20 cellular contexts compared by ENCODE assay signal in the genomic region with DNA sequence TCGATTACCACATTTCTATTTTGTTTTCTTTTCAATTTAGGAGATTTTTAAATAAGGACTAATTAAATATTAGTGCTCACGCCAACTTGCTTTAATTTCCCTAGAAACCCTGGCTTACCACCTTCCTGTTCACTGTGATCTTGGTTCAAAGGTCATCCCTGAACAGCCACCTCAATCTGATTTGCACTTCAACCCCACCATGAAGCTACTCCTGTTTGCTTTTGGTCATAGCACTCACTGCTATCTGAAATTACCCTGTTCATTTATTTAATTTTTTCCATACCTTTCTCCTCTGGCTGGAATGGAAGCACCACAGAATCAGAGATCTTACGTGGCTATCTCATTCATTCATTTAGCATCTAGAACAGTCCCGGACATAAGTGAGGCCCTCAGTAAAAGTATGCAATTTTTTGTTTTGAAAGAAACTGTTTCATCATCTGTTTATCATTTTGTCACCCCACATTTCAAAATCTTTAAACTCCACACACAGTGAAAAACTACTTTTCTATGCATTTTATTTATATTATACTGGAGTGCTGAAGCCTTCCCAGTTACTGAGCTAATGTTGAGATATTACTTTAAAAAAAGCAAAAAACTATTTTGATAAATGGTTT. TPM values are rescaled to one million over a fixed set of nuclear protein-coding genes. Genes with fewer than 3 reads are reported as not detected.
"Had no signal": no experiment of that assay in that cellular context is flagged by ENCODE, and none has a peak within 500 bp of the region (broad histone marks: within the 10 kb centered on the region; RNA-seq: fewer than 3 reads in every experiment).

No MANE protein-coding gene starts in this region.

- H2AFZ ChIP-seq: parathyroid adenoma had no signal

- H3K27me3 ChIP-seq: gastrocnemius medialis, neutrophil, sigmoid colon, spleen, testis, tibial artery had no signal

- H3K27ac ChIP-seq: coronary artery, gastrocnemius medialis, left ventricle myocardium inferior, lower lobe of right lung, neutrophil, parathyroid adenoma, sigmoid colon, spleen, testis, tibial artery had no signal

- H3K4me3 ChIP-seq: coronary artery, gastrocnemius medialis, left ventricle myocardium inferior, lower lobe of right lung, sigmoid colon, spleen, testis, tibial artery had no signal

- H3K79me2 ChIP-seq: parathyroid adenoma had no signal

- DNase-seq: dermis blood vessel endothelial cell; effector memory CD4-positive, alpha-beta T cell; gastrocnemius medialis; head of caudate nucleus; kidney; left ventricle myocardium inferior; lower lobe of right lung; naive B cell; sigmoid colon; spleen; stimulated activated CD4-positive, alpha-beta T cell treated with anti-CD3 and anti-CD28 coated beads, Interleukin-4, amount 100 ng/mL, for 4 hours; stimulated activated naive CD8-positive, alpha-beta T cell treated with anti-CD3 and anti-CD28 coated beads, Interleukin-15, Interleukin-2, amounts not matched to agents 100 U/mL and 50 U/mL, for 24 hours; substantia nigra; testis; tibial artery had no signal

- H3K4me1 ChIP-seq: gastrocnemius medialis, left ventricle myocardium inferior, lower lobe of right lung, parathyroid adenoma, sigmoid colon, spleen, testis, tibial artery had no signal

- H3K9ac ChIP-seq: parathyroid adenoma had no signal

- H3K9me3 ChIP-seq: gastrocnemius medialis, left ventricle myocardium inferior, lower lobe of right lung, neutrophil, sigmoid colon, spleen, testis, tibial artery had no signal

- H3K36me3 ChIP-seq: gastrocnemius medialis, left ventricle myocardium inferior, lower lobe of right lung, neutrophil, sigmoid colon, spleen, tibial artery had no signal

- ATAC-seq: gastrocnemius medialis; lower lobe of right lung; natural killer cell treated with Interleukin-12 subunit alpha and Interleukin-12 subunit beta and Interleukin-15 and Interleukin-18, amount 100 ng/mL, for 72 hours; stimulated activated memory B cell treated with anti-CD40 and anti-IgM and Interleukin-4, amounts not matched to agents 10 μg/mL and 1 μg/mL and 100 μg/mL, for 72 hours; stimulated activated naive CD8-positive, alpha-beta T cell treated with anti-CD3 and anti-CD28 coated beads, Interleukin-15, Interleukin-2, amounts not matched to agents 100 U/mL and 50 U/mL, for 24 hours had no signal

RNA-seq across cellular contexts. Expression of a gene that starts 17.2 kb away (rescaled TPM):
- total RNA-seq: natural killer cell treated with Interleukin-12 subunit alpha and Interleukin-12 subunit beta and Interleukin-15 and Interleukin-18, amount 100 ng/mL, for 72 hours had no signal
